20 cellular contexts compared by ENCODE assay signal in genomic region chr3:17733270-17733669, GRCh38. TPM values are rescaled to one million over a fixed set of nuclear protein-coding genes. Genes with fewer than 3 reads are reported as not detected.
DNase-seq lines count a peak whose midpoint lies in the region; ATAC-seq and TF ChIP-seq lines count a peak whose summit lies in the region.
"Had no signal": no experiment of that assay in that cellular context is flagged by ENCODE, and none has a peak within 500 bp of the region (broad histone marks: within the 10 kb centered on the region; RNA-seq: fewer than 3 reads in every experiment).

No MANE protein-coding gene starts in this region.

- POLR2A ChIA-PET in CD4-positive, alpha-beta memory T cell (lab: Charles Lee; ENCODE audit: partially characterized antibody): interaction anchor here (1.3 kb wide), 1 partner anchor 9 kb away, joined by 10 read pairs; the partner anchor contains the start of gene TBC1D5
- POLR2A ChIA-PET in activated CD4-positive, alpha-beta memory T cell treated with anti-CD3 and anti-CD28 coated beads for 36 hours (lab: Charles Lee): no interaction called here

- H3K27ac Mint-ChIP-seq in CD14-positive monocyte (peak overlapping the region; percentile 14 to 91 (median 68)), memory B cell (peak overlapping the region; percentile 13)
- peak overlapping the region in 2 of 7 donors; percentile 6 to 49 for H3K27ac Mint-ChIP-seq in CD4-positive, alpha-beta memory T cell
- H3K27ac Mint-ChIP-seq in activated CD4-positive, alpha-beta memory T cell treated with anti-CD3 and anti-CD28 coated beads for 36 hours: peak overlapping the region; percentile 16
- H3K27ac Mint-ChIP-seq: HFFc6 had no signal

- DNase-seq in CD14-positive monocyte (ENCODE audit: low spot score) (no peak), memory B cell (ENCODE audit: low spot score in 2 of 2) (no peak), AG08396 (ENCODE audit: low spot score) (no peak), NCI-H2227 (lab: John Stamatoyannopoulos, UW; ENCODE audit: unreplicated experiment) (no peak), NCI-H345 treated with DMSO at 0.1 percent for 48 hours (lab: John Stamatoyannopoulos, UW; ENCODE audit: unreplicated experiment) (no peak)
- DNase-seq in CD4-positive, alpha-beta memory T cell: no peak
- no peak for DNase-seq in activated CD4-positive, alpha-beta memory T cell treated with anti-CD3 and anti-CD28 coated beads for 36 hours
- DNase-seq: ACHN; AML-193; CD8-positive, alpha-beta memory T cell; H7; HFFc6; NCI-H146; NCI-H2081; NCI-H2171 treated with DMSO at 0.1 percent for 48 hours; Right ventricle myocardium superior; T-cell had no signal

- CTCF ChIA-PET in CD4-positive, alpha-beta memory T cell (lab: Charles Lee; ENCODE audit: partially characterized antibody): no interaction called here
- CTCF ChIA-PET in activated CD4-positive, alpha-beta memory T cell treated with anti-CD3 and anti-CD28 coated beads for 36 hours (lab: Charles Lee): no interaction called here

- H3K4me3 Mint-ChIP-seq in CD14-positive monocyte (peak overlapping the region; percentile 9 to 77), memory B cell (no peak overlapping the region)
- H3K4me3 Mint-ChIP-seq in CD4-positive, alpha-beta memory T cell: peak overlapping the region in 5 of 8 donors; percentile 5 to 49 (median 8)
- no peak overlapping the region for H3K4me3 Mint-ChIP-seq in activated CD4-positive, alpha-beta memory T cell treated with anti-CD3 and anti-CD28 coated beads for 36 hours
- H3K4me3 Mint-ChIP-seq: CD8-positive, alpha-beta memory T cell; HFFc6; T-cell had no signal

- H3K9me3 Mint-ChIP-seq in CD14-positive monocyte (peaks cover 0 to 2% (median 0%) of the 10 kb centered on the region in 7 donors), memory B cell (no peaks in the 10 kb centered on the region)
- H3K9me3 Mint-ChIP-seq in CD4-positive, alpha-beta memory T cell: no peaks in the 10 kb centered on the region
- H3K9me3 Mint-ChIP-seq in activated CD4-positive, alpha-beta memory T cell treated with anti-CD3 and anti-CD28 coated beads for 36 hours: no peaks in the 10 kb centered on the region
- H3K9me3 Mint-ChIP-seq: CD8-positive, alpha-beta memory T cell; T-cell had no signal

- intact Hi-C loops in CD14-positive monocyte (cut with micrococcal nuclease): no loop called here
- intact Hi-C loops in CD4-positive, alpha-beta memory T cell (cut with micrococcal nuclease): no loop called here
- intact Hi-C loops in activated CD4-positive, alpha-beta memory T cell treated with anti-CD3 and anti-CD28 coated beads for 36 hours (cut with micrococcal nuclease): no loop called here

- H3K36me3 ChIP-seq in CD4-positive, alpha-beta memory T cell (ENCODE audit: insufficient read depth, low read length): no peaks in the 10 kb centered on the region

- H3K4me1 Mint-ChIP-seq in CD14-positive monocyte (peaks cover 23% of the 10 kb centered on the region), memory B cell (peaks cover 27% of the 10 kb centered on the region)
- peaks cover 25 to 47% (median 31%) of the 10 kb centered on the region in 4 donors for H3K4me1 Mint-ChIP-seq in CD4-positive, alpha-beta memory T cell
- H3K4me1 Mint-ChIP-seq in activated CD4-positive, alpha-beta memory T cell treated with anti-CD3 and anti-CD28 coated beads for 36 hours (ENCODE audit: low read depth): peaks cover 30% of the 10 kb centered on the region

- no peaks in the 10 kb centered on the region for H3K27me3 ChIP-seq in CD4-positive, alpha-beta memory T cell (ENCODE audit: insufficient read depth, low read length)

- peaks cover 24% of the 10 kb centered on the region for H3K4me1 ChIP-seq in CD4-positive, alpha-beta memory T cell (ENCODE audit: insufficient read depth, low read length)

- no peak overlapping the region for H3K4me3 ChIP-seq in CD4-positive, alpha-beta memory T cell (ENCODE audit: low read length in 2 of 2)

- peaks cover 0 to 2% (median 0%) of the 10 kb centered on the region in 3 donors for H3K27me3 Mint-ChIP-seq in CD14-positive monocyte (ENCODE audit: low read depth in 3 of 3)
- H3K27me3 Mint-ChIP-seq in CD4-positive, alpha-beta memory T cell: no peaks in the 10 kb centered on the region
- H3K27me3 Mint-ChIP-seq in activated CD4-positive, alpha-beta memory T cell treated with anti-CD3 and anti-CD28 coated beads for 36 hours: no peaks in the 10 kb centered on the region
- H3K27me3 Mint-ChIP-seq in memory B cell: no peaks in the 10 kb centered on the region
- H3K27me3 Mint-ChIP-seq: CD8-positive, alpha-beta memory T cell; T-cell had no signal

- H3K9me3 ChIP-seq in CD4-positive, alpha-beta memory T cell (ENCODE audit: control insufficient read depth in 1 of 2, low read length in 2 of 2): no peaks in the 10 kb centered on the region

- ATAC-seq in memory B cell (ENCODE audit: low read depth): no peak
- ATAC-seq in GM19463 (IDR thresholded peaks at IDR 0.05; ENCODE audit: unreplicated experiment): no peak
- ATAC-seq: SK-N-SH treated with all-trans-retinoic acid at 6 μM for 48 hours, T-cell had no signal

- H3K36me3 Mint-ChIP-seq in CD14-positive monocyte (peaks cover 22 to 35% of the 10 kb centered on the region in 2 donors), memory B cell (peaks cover 28% of the 10 kb centered on the region)
- peaks cover 27 to 37% of the 10 kb centered on the region in 2 donors for H3K36me3 Mint-ChIP-seq in CD4-positive, alpha-beta memory T cell
- peaks cover 25% of the 10 kb centered on the region for H3K36me3 Mint-ChIP-seq in activated CD4-positive, alpha-beta memory T cell treated with anti-CD3 and anti-CD28 coated beads for 36 hours

- no peak for TF ChIP-seq CTCF in CD14-positive monocyte (IDR thresholded peaks at IDR 0.05)

- no peak overlapping the region for H3K27ac ChIP-seq in CD4-positive, alpha-beta memory T cell (ENCODE audit: low read depth, low read length)
- H3K27ac ChIP-seq: KMS-11 had no signal

RNA-seq across cellular contexts. Expression of gene TBC1D5, which starts 9.2 kb away (rescaled TPM):
- polyA plus RNA-seq in CD14-positive monocyte: 10 to 100 TPM; 21.0 to 35.3 TPM
- total RNA-seq in CD4-positive, alpha-beta memory T cell: 10 to 100 TPM; 46.6 to 52.2 TPM
- polyA plus RNA-seq in CD4-positive, alpha-beta memory T cell: 10 to 100 TPM; 21.2 to 40.1 TPM
- total RNA-seq in activated CD4-positive, alpha-beta memory T cell treated with anti-CD3 and anti-CD28 coated beads for 36 hours: 10 to 100 TPM; 49.2 to 53.7 TPM

Comparison
In these comparisons a context has a peak if more than half of its experiments do, and no peak if none do; other contexts are left out.
1. H3K4me3 Mint-ChIP-seq: peak in CD14-positive monocyte (2 of 2) and CD4-positive, alpha-beta memory T cell (5 of 8); none in activated CD4-positive, alpha-beta memory T cell treated with anti-CD3 and anti-CD28 coated beads for 36 hours (single experiment) and memory B cell (single experiment).